In genomic region chr15:40038654-40039543, GRCh38 we compare ENCODE assay signal across 8 cellular contexts. TPM values are rescaled to one million over a fixed set of nuclear protein-coding genes. Genes with fewer than 3 reads are reported as not detected.
DNase-seq lines count a peak whose midpoint lies in the region; ATAC-seq and TF ChIP-seq lines count a peak whose summit lies in the region.

SRP14 (minus strand) TSS chr15:40039181; CDS start chr15:40039116, 65 bp downstream.

- H4K20me1 ChIP-seq in SK-N-SH (ENCODE audit: insufficient read depth), result no peaks in the 10 kb centered on the region

- peak within 1 kb of the TSS; percentile 99 for H3K9ac ChIP-seq in SK-N-SH

- H3K9me2 ChIP-seq in SK-N-SH, result no peaks in the 10 kb centered on the region

- H3K4me2 ChIP-seq in SK-N-SH, result peak within 1 kb of the TSS; percentile 92

- TF ChIP-seq EP300 in SK-N-SH (IDR thresholded peaks at IDR 0.05; ENCODE audit: borderline replicate concordance in 1 of 2, low read depth in 1 of 2, low read length in 1 of 2), result peak in 1 of 2 experiments; percentile 46; a peak in 1 of 4 replicates

- no peak for TF ChIP-seq RAD21 in SK-N-SH (IDR thresholded peaks at IDR 0.05; ENCODE audit: low read length)

- H3K27ac ChIP-seq in SK-N-SH (ENCODE audit: low read depth in 2 of 2, low read length in 1 of 2), result peak within 1 kb of the TSS; percentile 88 to 92
- peak within 1 kb of the TSS; percentile 93 for H3K27ac ChIP-seq in substantia nigra (ENCODE audit: low read depth, low read length, poor library complexity, severe bottlenecking)

- peak within 1 kb of the TSS; percentile 77 to 94 for H3K4me3 ChIP-seq in SK-N-SH (ENCODE audit: low read depth in 2 of 2, low read length in 1 of 2)

- DNase-seq in GM10248 (ENCODE audit: extremely low spot score) (peak; percentile 94), NCI-H1092 (lab: John Stamatoyannopoulos, UW) (peak; percentile 68), SK-N-SH (peak; percentile 95), germinal center (ENCODE audit: low spot score) (peak; percentile 94), non-pigmented ciliary epithelial cell (ENCODE audit: low read depth) (peak; percentile 57), substantia nigra (lab: John Stamatoyannopoulos, UW) (peak; percentile 71 to 97 (median 93))
- DNase-seq in activated naive CD4-positive, alpha-beta T cell treated with anti-CD3 and anti-CD28 coated beads, Interleukin-2, amount 50 U/mL, for 16 hours, result peak; percentile 95

- H3K79me2 ChIP-seq in SK-N-SH (ENCODE audit: insufficient read depth), result peaks cover 42% of the 10 kb centered on the region

- WGBS in SK-N-SH (ENCODE audit: low lambda C conversion rate), result 2% methylated on average over 27 of the region's 59 CpGs

- H2AFZ ChIP-seq in SK-N-SH (ENCODE audit: low read depth), result peak within 1 kb of the TSS; percentile 93

- ATAC-seq in HG02610 (IDR thresholded peaks at IDR 0.05; ENCODE audit: unreplicated experiment), result peak; percentile 92

- peaks cover 35 to 39% of the 10 kb centered on the region in 2 experiments for H3K36me3 ChIP-seq in SK-N-SH (replicated peaks in 1 of 2; ENCODE audit: control insufficient read depth in 1 of 2, insufficient read depth in 2 of 2, low read length in 1 of 2)

- H3K4me1 ChIP-seq in SK-N-SH (ENCODE audit: control insufficient read depth in 1 of 2, insufficient read depth in 2 of 2, low read depth in 1 of 2, low read length in 1 of 2), result peaks cover 0 to 20% of the 10 kb centered on the region in 2 experiments; a peak in 2 of 4 replicates

- H3K27me3 ChIP-seq in SK-N-SH (ENCODE audit: insufficient read depth), result no peaks in the 10 kb centered on the region

- H3F3A ChIP-seq in SK-N-SH (replicated peaks; ENCODE audit: insufficient read depth), result peaks cover 22% of the 10 kb centered on the region

- POLR2A ChIA-PET in GM10248 (lab: Yijun Ruan, JAX) (interaction anchor here (0.7 to 1.1 kb wide), 3 partner anchors 9 to 68 kb away, joined by 3 to 5 read pairs (median 4); no protein-coding TSS in a partner anchor), SK-N-SH (lab: Yijun Ruan, JAX) (interaction anchor here (0.5 to 0.7 kb wide), 4 partner anchors 43 to 123 kb away, joined by 3 read pairs; partner anchors contain the start of gene BMF)

- TF ChIP-seq CTCF in GM10248 (IDR thresholded peaks at IDR 0.05; ENCODE audit: control extremely low read depth, extremely low read depth, low read depth, missing control alignments), result no peak
- TF ChIP-seq CTCF in SK-N-SH (IDR thresholded peaks at IDR 0.05), result no peak

- CTCF ChIA-PET in GM10248 (lab: Yijun Ruan, JAX), result interaction anchor here (1.0 to 22.7 kb wide), 7 partner anchors 8 to 281 kb away, joined by 3 to 511 read pairs (median 5); partner anchors contain the start of gene BMF
- CTCF ChIA-PET in SK-N-SH (lab: Yijun Ruan, JAX), result interaction anchor here (0.9 to 8.7 kb wide), 10 partner anchors 10 to 353 kb away, joined by 3 to 53 read pairs (median 4); partner anchors contain the start of genes ANKRD63 and INAFM2

- no peaks in the 10 kb centered on the region for H3K9me3 ChIP-seq in SK-N-SH

TF ChIP-seq in SK-N-SH, 30 proteins besides CTCF, POLR2A, EP300 and RAD21 (continues in another document):
- TF ChIP-seq REST (IDR thresholded peaks at IDR 0.05; ENCODE audit: low read depth, low read length) (0 out of 2 replicates have a peak, but pooled peaks have one; percentile 6), ELF1 (IDR thresholded peaks at IDR 0.05) (peak; percentile 52), JUND (IDR thresholded peaks at IDR 0.05) (no peak), ZBTB33 (IDR thresholded peaks at IDR 0.05; ENCODE audit: borderline replicate concordance, low read depth) (no peak), TEAD4 (IDR thresholded peaks at IDR 0.05; ENCODE audit: borderline replicate concordance, insufficient read depth) (no peak), CHD2 (IDR thresholded peaks at IDR 0.05; ENCODE audit: low read length, partially characterized antibody) (peak; percentile 74), USF1 (IDR thresholded peaks at IDR 0.05; ENCODE audit: borderline replicate concordance, low read depth) (no peak), USF2 (IDR thresholded peaks at IDR 0.05; ENCODE audit: borderline replicate concordance, low read depth, low read length) (no peak), POLR2AphosphoS5 (IDR thresholded peaks at IDR 0.05; ENCODE audit: low read depth, low read length) (peak; percentile 90), FOSL2 (IDR thresholded peaks at IDR 0.05; ENCODE audit: borderline replicate concordance, low read depth) (no peak), RCOR1 (IDR thresholded peaks at IDR 0.05; ENCODE audit: low read length) (peak; percentile 31; the same call in 1 of the 2 replicates), FOXJ3 (CRISPR knock-in tag; IDR thresholded peaks at IDR 0.05) (no peak), GABPA (IDR thresholded peaks at IDR 0.05; ENCODE audit: low read depth) (peak; percentile 96), IRF3 (IDR thresholded peaks at IDR 0.05; ENCODE audit: low read depth, low read length) (0 out of 2 replicates have a peak, but pooled peaks have one; percentile 18), SMC3 (IDR thresholded peaks at IDR 0.05; ENCODE audit: low read depth, low read length) (no peak), TAF1 (IDR thresholded peaks at IDR 0.05; ENCODE audit: borderline replicate concordance, low read depth, low read length) (peak; percentile 80)
- TF ChIP-seq, protein P1, sequence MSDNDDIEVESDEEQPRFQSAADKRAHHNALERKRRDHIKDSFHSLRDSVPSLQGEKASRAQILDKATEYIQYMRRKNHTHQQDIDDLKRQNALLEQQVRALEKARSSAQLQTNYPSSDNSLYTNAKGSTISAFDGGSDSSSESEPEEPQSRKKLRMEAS (IDR thresholded peaks at IDR 0.05; ENCODE audit: low read depth), result peak; percentile 61; the same call in 1 of the 2 replicates

RNA-seq across cellular contexts. Expression of gene SRP14, which starts in this region (rescaled TPM):
- polyA plus RNA-seq in SK-N-SH (2012; rRNA removed), result 489 and 501 TPM in 2 replicates
- polyA plus RNA-seq in SK-N-SH (2012; cell fraction: cytosol; rRNA removed), result 524 and 758 TPM in 2 replicates
- polyA plus RNA-seq in SK-N-SH (2012; cell fraction: nucleus; rRNA removed), result 94.9 and 167 TPM in 2 replicates

Comparison
In these comparisons a context has a peak if more than half of its experiments do, and no peak if none do; other contexts are left out.
1. Peak in every context shown above with its lines: DNase-seq, ATAC-seq, H3K4me3 ChIP-seq and H3K27ac ChIP-seq.